Comparison of ENCODE assay signal across 28 cellular contexts in the genomic region with DNA sequence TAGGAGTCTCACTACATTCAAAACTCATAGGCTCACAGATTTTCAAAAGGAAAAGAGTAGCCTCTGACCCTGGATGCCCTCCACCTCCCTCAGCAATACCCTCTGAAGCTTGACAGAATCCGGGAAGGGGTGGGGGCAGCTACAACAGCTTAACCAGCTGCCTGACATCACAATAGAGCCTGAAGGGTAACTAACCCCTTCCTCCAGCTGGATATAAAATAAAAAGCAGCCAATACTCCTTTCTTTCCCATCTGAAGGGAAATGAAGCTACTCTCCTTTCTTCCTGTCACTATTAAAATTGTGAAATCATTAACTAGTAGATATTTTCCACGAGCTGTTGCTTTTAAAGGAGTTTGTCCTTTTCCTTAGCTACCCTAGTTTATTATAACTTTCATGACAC. TPM values are rescaled to one million over a fixed set of nuclear protein-coding genes. Genes with fewer than 3 reads are reported as not detected.
DNase-seq lines count a peak whose midpoint lies in the region; ATAC-seq, FAIRE-seq and TF ChIP-seq lines count a peak whose summit lies in the region.
"Had no signal": no experiment of that assay in that cellular context is flagged by ENCODE, and none has a peak within 500 bp of the region (broad histone marks: within the 10 kb centered on the region; RNA-seq: fewer than 3 reads in every experiment).

No MANE protein-coding gene starts in this region.

- POLR2A ChIA-PET in endothelial cell of umbilical vein (lab: Charles Lee) = interaction anchor here (1.2 kb wide), 1 partner anchor 24 kb away, joined by 4 read pairs; a partner anchor contains a TSS
- POLR2A ChIA-PET in CD4-positive, alpha-beta memory T cell (lab: Charles Lee; ENCODE audit: partially characterized antibody) = no interaction called here

- TF ChIP-seq CTCF in endothelial cell of umbilical vein (IDR thresholded peaks at IDR 0.05; ENCODE audit: extremely low read depth in 1 of 2, insufficient read depth in 1 of 2, low read depth in 1 of 2, low read length in 2 of 2) = no peak
- no peak for TF ChIP-seq CTCF in transverse colon (IDR thresholded peaks at IDR 0.05)

- peaks cover 7% of the 10 kb centered on the region for H4K20me1 ChIP-seq in endothelial cell of umbilical vein (replicated peaks; ENCODE audit: control insufficient read depth, extremely low read depth, insufficient read depth, low read length)

- no peak for TF ChIP-seq EP300 in transverse colon (IDR thresholded peaks at IDR 0.05; ENCODE audit: low read depth)

- ATAC-seq in left lobe of liver (peak; percentile 58), HG02981 (IDR thresholded peaks at IDR 0.05; ENCODE audit: unreplicated experiment) (no peak), GM21423 (IDR thresholded peaks at IDR 0.05; ENCODE audit: unreplicated experiment) (no peak)
- ATAC-seq: left colon, SK-N-SH treated with all-trans-retinoic acid at 6 μM for 48 hours had no signal

- no peak for TF ChIP-seq POLR2A in endothelial cell of umbilical vein (IDR thresholded peaks at IDR 0.05; ENCODE audit: low read depth, low read length)
- no peak for TF ChIP-seq POLR2A in transverse colon (IDR thresholded peaks at IDR 0.05)

- H3K9me3 Mint-ChIP-seq in CD4-positive, alpha-beta memory T cell = no peaks in the 10 kb centered on the region
- H3K9me3 Mint-ChIP-seq: central memory CD8-positive, alpha-beta T cell had no signal

- H3K27me3 ChIP-seq in endothelial cell of umbilical vein (ENCODE audit: control insufficient read depth in 2 of 2, insufficient read depth in 2 of 2, low read length in 2 of 2) (no peaks in the 10 kb centered on the region), transverse colon (no peaks in the 10 kb centered on the region)
- H3K27me3 ChIP-seq in CD4-positive, alpha-beta memory T cell (ENCODE audit: insufficient read depth, low read length) = no peaks in the 10 kb centered on the region
- H3K27me3 ChIP-seq: pancreas had no signal

- H3K9me3 ChIP-seq in endothelial cell of umbilical vein (replicated peaks; ENCODE audit: control insufficient read depth, insufficient read depth, low read length) = no peaks in the 10 kb centered on the region
- H3K9me3 ChIP-seq in transverse colon = no peaks in the 10 kb centered on the region
- no peaks in the 10 kb centered on the region for H3K9me3 ChIP-seq in CD4-positive, alpha-beta memory T cell (ENCODE audit: control insufficient read depth in 1 of 2, low read length in 2 of 2)
- H3K9me3 ChIP-seq: pancreas had no signal

- peaks cover 79% of the 10 kb centered on the region for H3K79me2 ChIP-seq in endothelial cell of umbilical vein (ENCODE audit: control insufficient read depth, insufficient read depth, low read length)

- H3K27ac Mint-ChIP-seq in CD4-positive, alpha-beta memory T cell = no peak overlapping the region
- H3K27ac Mint-ChIP-seq: activated CD4-positive, alpha-beta T cell treated with anti-CD3 and anti-CD28 coated beads, Interleukin-2, amount 10 ng/mL, durations not matched to agents 7 days and 5 days had no signal

- H3K27me3 Mint-ChIP-seq in CD4-positive, alpha-beta memory T cell = no peaks in the 10 kb centered on the region
- H3K27me3 Mint-ChIP-seq: activated CD4-positive, alpha-beta T cell treated with anti-CD3 and anti-CD28 coated beads, Interleukin-2, amount 10 ng/mL, durations not matched to agents 7 days and 5 days; central memory CD8-positive, alpha-beta T cell had no signal

- H3K9ac ChIP-seq in endothelial cell of umbilical vein (replicated peaks; ENCODE audit: extremely low read depth, insufficient read depth, low read length) = peak overlapping the region; percentile 3
- H3K9ac ChIP-seq: GM23248 had no signal

- H3K4me3 ChIP-seq in endothelial cell of umbilical vein (replicated peaks in 1 of 3; ENCODE audit: insufficient read depth in 1 of 3, low read depth in 1 of 3, low read length in 3 of 3) (no peak overlapping the region), transverse colon (no peak overlapping the region)
- H3K4me3 ChIP-seq in CD4-positive, alpha-beta memory T cell (ENCODE audit: low read length in 2 of 2) = no peak overlapping the region
- H3K4me3 ChIP-seq: GM23248, pancreas, PC-9, smooth muscle cell had no signal

- WGBS in transverse colon (ENCODE audit: low coverage in 1 of 2), 2 donors = 27 to 34% methylated on average over 2 of the region's 2 CpGs

- H3K4me1 Mint-ChIP-seq in CD4-positive, alpha-beta memory T cell = peaks cover 4 to 6% (median 5%) of the 10 kb centered on the region in 4 donors

- intact Hi-C loops in endothelial cell of umbilical vein (cut with micrococcal nuclease) = no loop called here
- intact Hi-C loops in transverse colon (cut with DNase I; ENCODE audit: low total_unique reads) = no loop called here
- intact Hi-C loops in CD4-positive, alpha-beta memory T cell (cut with micrococcal nuclease) = no loop called here

- DNase-seq in NCI-H82 (lab: John Stamatoyannopoulos, UW) (peak; percentile 23), NCI-H82 treated with DMSO at 0.1 percent for 48 hours (lab: John Stamatoyannopoulos, UW; ENCODE audit: unreplicated experiment) (no peak), endothelial cell of umbilical vein (ENCODE audit: low read depth, low spot score) (peak; percentile 65), left lobe of liver (ENCODE audit: low spot score) (no peak), transverse colon (no peak)
- DNase-seq in CD4-positive, alpha-beta memory T cell = no peak
- DNase-seq: activated CD4-positive, alpha-beta T cell treated with anti-CD3 and anti-CD28 coated beads, Interleukin-2, amount 10 ng/mL, durations not matched to agents 7 days and 5 days; activated CD8-positive, alpha-beta memory T cell treated with anti-CD3 and anti-CD28 coated beads, Interleukin-2, amount 50 U/mL, for 48 hours; activated gamma-delta T cell treated with Interleukin-2 at 50 U/mL for 16 hours; DMS153; effector memory CD4-positive, alpha-beta T cell; GM23248; left colon; NCI-H1436; NCI-H2171 treated with DMSO at 0.1 percent for 48 hours; NCI-H748 treated with DMSO at 0.1 percent for 48 hours; pancreas; PC-9; stimulated activated CD4-positive, alpha-beta T cell treated with anti-CD3 and anti-CD28 coated beads, Interleukin-4, amount 100 ng/mL, for 4 hours; substantia nigra had no signal

- H3K36me3 Mint-ChIP-seq in CD4-positive, alpha-beta memory T cell = no peaks in the 10 kb centered on the region

- CTCF ChIA-PET in endothelial cell of umbilical vein (lab: Charles Lee) = interaction anchor here (0.7 to 1.5 kb wide), 4 partner anchors 9 to 53 kb away, joined by 3 to 7 read pairs (median 4); no protein-coding TSS in a partner anchor
- CTCF ChIA-PET in CD4-positive, alpha-beta memory T cell (lab: Charles Lee; ENCODE audit: partially characterized antibody) = no interaction called here

- peak overlapping the region in 1 of 8 donors; percentile 4 for H3K4me3 Mint-ChIP-seq in CD4-positive, alpha-beta memory T cell
- H3K4me3 Mint-ChIP-seq: activated CD4-positive, alpha-beta T cell treated with anti-CD3 and anti-CD28 coated beads, Interleukin-2, amount 10 ng/mL, durations not matched to agents 7 days and 5 days; central memory CD8-positive, alpha-beta T cell had no signal

- peaks cover 18% of the 10 kb centered on the region for H3K4me1 ChIP-seq in endothelial cell of umbilical vein (ENCODE audit: control insufficient read depth, extremely low read depth, insufficient read depth, low read length)
- H3K4me1 ChIP-seq in transverse colon = peaks cover 21 to 35% (median 25%) of the 10 kb centered on the region in 4 donors
- H3K4me1 ChIP-seq in CD4-positive, alpha-beta memory T cell (ENCODE audit: insufficient read depth, low read length) = no peaks in the 10 kb centered on the region

- no peaks in the 10 kb centered on the region for H3K9me1 ChIP-seq in endothelial cell of umbilical vein (replicated peaks; ENCODE audit: control insufficient read depth, extremely low read depth, insufficient read depth, low read length)

- FAIRE-seq in endothelial cell of umbilical vein (lab: Jason Lieb, UNC) = no peak
- FAIRE-seq: pancreas had no signal

- BruUV-seq in endothelial cell of umbilical vein (replicated peaks; lab: Mats Ljungman, UMichigan) = no TSS peak

- in situ Hi-C loops in transverse colon (cut with MboI; ENCODE audit: low pct_ligation_motif_present in 1 of 4, low pct_unique_long_range_greater_than_20kb in 1 of 4, low sequenced_read_pairs in 3 of 4) = no loop called here

- H3K4me2 ChIP-seq in endothelial cell of umbilical vein (ENCODE audit: insufficient read depth, low read length) = no peak overlapping the region
- H3K4me2 ChIP-seq: PC-9, smooth muscle cell had no signal

- no peak overlapping the region for H2AFZ ChIP-seq in endothelial cell of umbilical vein (ENCODE audit: low read depth, low read length)
- H2AFZ ChIP-seq: GM23248, PC-9 had no signal

- no peaks in the 10 kb centered on the region for H3K36me3 ChIP-seq in endothelial cell of umbilical vein (ENCODE audit: control insufficient read depth in 2 of 2, extremely low read depth in 1 of 2, insufficient read depth in 2 of 2, low read length in 2 of 2)
- no peaks in the 10 kb centered on the region for H3K36me3 ChIP-seq in transverse colon
- H3K36me3 ChIP-seq in CD4-positive, alpha-beta memory T cell (ENCODE audit: insufficient read depth, low read length) = no peaks in the 10 kb centered on the region
- H3K36me3 ChIP-seq: pancreas had no signal

- peak overlapping the region; percentile 35 for H3K27ac ChIP-seq in endothelial cell of umbilical vein (ENCODE audit: insufficient read depth, low read depth, low read length)
- peak overlapping the region in 3 of 4 donors; percentile 10 to 50 (median 39) for H3K27ac ChIP-seq in transverse colon
- H3K27ac ChIP-seq in CD4-positive, alpha-beta memory T cell (ENCODE audit: low read depth, low read length) = no peak overlapping the region
- H3K27ac ChIP-seq: 22Rv1, C4-2B, pancreas, PC-9 had no signal

- dilution Hi-C loops in endothelial cell of umbilical vein (cut with MboI; ENCODE audit: extremely low pct_ligation_motif_present, low sequenced_read_pairs) = no loop called here

RNA-seq across cellular contexts. Expression of a gene that starts 24.0 kb away (rescaled TPM):
- 37.4 and 42.4 TPM in 2 replicates for total RNA-seq in endothelial cell of umbilical vein
- 14.5 and 15.0 TPM in 2 replicates for polyA plus RNA-seq in endothelial cell of umbilical vein
- polyA plus RNA-seq in endothelial cell of umbilical vein (2011; cell fraction: cytosol; rRNA removed) = 11.2 and 12.3 TPM in 2 replicates
- 54.8 and 63.9 TPM in 2 replicates for polyA plus RNA-seq in endothelial cell of umbilical vein (2011; cell fraction: nucleus; rRNA removed)
- 8.5 and 10.2 TPM in 2 replicates for polyA plus RNA-seq in endothelial cell of umbilical vein (2012)
- polyA minus RNA-seq in endothelial cell of umbilical vein = 85.9 and 89.1 TPM in 2 replicates
- polyA minus RNA-seq in endothelial cell of umbilical vein (2011; cell fraction: cytosol; rRNA and poly(A)+ RNA removed) = 10.7 TPM
- 100 and 103 TPM in 2 replicates for polyA minus RNA-seq in endothelial cell of umbilical vein (2011; cell fraction: nucleus; rRNA and poly(A)+ RNA removed)
- total RNA-seq in left lobe of liver = 10.1 TPM
- 1 to 10 TPM; 6.0 to 8.3 (median 7.1) TPM for total RNA-seq in transverse colon
- total RNA-seq in CD4-positive, alpha-beta memory T cell = 1 to 10 TPM; 4.9 to 5.0 TPM
- polyA plus RNA-seq in CD4-positive, alpha-beta memory T cell = under 1 TPM; 0.07 to 0.99 TPM

RNA-seq across cellular contexts. Expression of a gene that starts 57.3 kb away (rescaled TPM):
- total RNA-seq in endothelial cell of umbilical vein (not detected in 2 replicates), left lobe of liver (not detected), transverse colon (10 to 100 TPM in 3 of 4 donors, 1 to 10 TPM in 1; 2.8 to 87.8 (median 66.2) TPM)
- polyA plus RNA-seq in endothelial cell of umbilical vein = not detected in 2 replicates
- polyA plus RNA-seq in endothelial cell of umbilical vein (2011; cell fraction: cytosol; rRNA removed) = not detected in 2 replicates
- polyA plus RNA-seq in endothelial cell of umbilical vein (2011; cell fraction: nucleus; rRNA removed) = not detected in 2 replicates
- polyA plus RNA-seq in endothelial cell of umbilical vein (2012) = not detected in 2 replicates
- not detected in 2 replicates for polyA minus RNA-seq in endothelial cell of umbilical vein
- polyA minus RNA-seq in endothelial cell of umbilical vein (2011; cell fraction: cytosol; rRNA and poly(A)+ RNA removed) = not detected
- polyA minus RNA-seq in endothelial cell of umbilical vein (2011; cell fraction: nucleus; rRNA and poly(A)+ RNA removed) = not detected in 2 replicates
- not detected for total RNA-seq in CD4-positive, alpha-beta memory T cell
- not detected for polyA plus RNA-seq in CD4-positive, alpha-beta memory T cell
- total RNA-seq: activated CD4-positive, alpha-beta T cell treated with anti-CD3 and anti-CD28 coated beads, Interleukin-2, amount 10 ng/mL, durations not matched to agents 7 days and 5 days; GM23248; M059J; PC-9; smooth muscle cell had no signal
- polyA plus RNA-seq: GM23248, smooth muscle cell had no signal

Comparison
In these comparisons a context has a peak if more than half of its experiments do, and no peak if none do; other contexts are left out.
1. DNase-seq: peak in NCI-H82 (single experiment) and endothelial cell of umbilical vein (single experiment); none in NCI-H82 treated with DMSO at 0.1 percent for 48 hours (single experiment), left lobe of liver (single experiment), transverse colon (single experiment) and CD4-positive, alpha-beta memory T cell (0 of 5).